ENCODE assay signal across 22 cellular contexts in genomic region chr1:240258910-240259309, GRCh38.
DNase-seq lines count a peak whose midpoint lies in the region; ATAC-seq and TF ChIP-seq lines count a peak whose summit lies in the region.
"Had no signal": no experiment of that assay in that cellular context is flagged by ENCODE, and none has a peak within 500 bp of the region (broad histone marks: within the 10 kb centered on the region; RNA-seq: fewer than 3 reads in every experiment).

No MANE protein-coding gene starts in this region.

- TF ChIP-seq CTCF in fibroblast of mammary gland (conservative IDR thresholded peaks at IDR 0.05; ENCODE audit: control insufficient read depth, insufficient read depth, low read depth, low read length): no peak

- H3K79me2 ChIP-seq in ACC112 (ENCODE audit: control insufficient read depth, insufficient read depth, low read length, unreplicated experiment): peaks cover 3% of the 10 kb centered on the region
- H3K79me2 ChIP-seq: hepatocyte had no signal

- H2AFZ ChIP-seq in ACC112 (ENCODE audit: low read length, unreplicated experiment): peak overlapping the region; percentile 96
- H2AFZ ChIP-seq: hepatocyte had no signal

- peaks cover 40% of the 10 kb centered on the region for H3K4me1 ChIP-seq in ACC112 (ENCODE audit: control insufficient read depth, insufficient read depth, low read length, unreplicated experiment)
- H3K4me1 ChIP-seq: adrenal gland, Peyer's patch, uterus had no signal

- H3K27ac ChIP-seq in ACC112 (ENCODE audit: low read depth, low read length): peak overlapping the region; percentile 90
- H3K27ac ChIP-seq: adrenal gland, coronary artery, hepatocyte, Peyer's patch, uterus, WERI-Rb-1 had no signal

- H3K4me3 ChIP-seq in ACC112 (ENCODE audit: low read depth, low read length): peak overlapping the region; percentile 41; the same call in 1 of the 2 replicates
- no peak overlapping the region for H3K4me3 ChIP-seq in fibroblast of mammary gland (ENCODE audit: control insufficient read depth, low read depth, low read length)
- H3K4me3 ChIP-seq: adrenal gland, coronary artery, hepatocyte, Peyer's patch, uterus had no signal

- peaks cover 20% of the 10 kb centered on the region for H3K36me3 ChIP-seq in ACC112 (ENCODE audit: insufficient read depth, low read length)
- H3K36me3 ChIP-seq: adrenal gland, Peyer's patch, uterus had no signal

- ATAC-seq in SK-N-SH treated with all-trans-retinoic acid at 6 μM for 48 hours: peak; percentile 95
- ATAC-seq in GM21529 (IDR thresholded peaks at IDR 0.05; ENCODE audit: unreplicated experiment): no peak
- ATAC-seq in GM21390 (IDR thresholded peaks at IDR 0.05; ENCODE audit: unreplicated experiment): no peak
- ATAC-seq: activated T-helper 17 cell treated with anti-CD3 and anti-CD28 coated beads, Interleukin-2, amount 50 U/mL, for 72 hours had no signal

- no peaks in the 10 kb centered on the region for H3K27me3 ChIP-seq in ACC112 (ENCODE audit: insufficient read depth, low read length)
- H3K27me3 ChIP-seq: adrenal gland, hepatocyte, Peyer's patch, uterus had no signal

- DNase-seq in GM04504 (ENCODE audit: low read depth): peak; percentile 93
- peak; percentile 97 for DNase-seq in fibroblast of mammary gland (ENCODE audit: low read depth)
- DNase-seq in T1000 (lab: John Stamatoyannopoulos, UW): no peak
- DNase-seq in stimulated activated CD4-positive, alpha-beta T cell treated with anti-CD3 and anti-CD28 coated beads, Interleukin-4, amount 100 ng/mL, for 1 hour: no peak
- DNase-seq: adrenal gland; erythroblast; H7; kidney; mesendoderm; NCI-H1092; Peyer's patch; stimulated activated CD4-positive, alpha-beta T cell treated with anti-CD3 and anti-CD28 coated beads, Interleukin-15, amount 100 ng/mL, for 24 hours; SW 1271; uterus; WERI-Rb-1 had no signal

TF ChIP-seq in SK-N-SH treated with all-trans-retinoic acid at 6 μM for 48 hours, 23 proteins besides CTCF, POLR2A, EP300 and RAD21:
- TF ChIP-seq ZC3H10 (CRISPR knock-in tag; IDR thresholded peaks at IDR 0.05): peak; percentile 76
- no peak for TF ChIP-seq TCF4 (CRISPR knock-in tag; IDR thresholded peaks at IDR 0.05; ENCODE audit: borderline replicate concordance)
- TF ChIP-seq CSRNP3 (CRISPR knock-in tag; IDR thresholded peaks at IDR 0.05): no peak
- no peak for TF ChIP-seq ISL1 (CRISPR knock-in tag; IDR thresholded peaks at IDR 0.05)
- no peak for TF ChIP-seq ESRRG (CRISPR knock-in tag; IDR thresholded peaks at IDR 0.05)
- no peak for TF ChIP-seq PPARA (CRISPR knock-in tag; IDR thresholded peaks at IDR 0.05; ENCODE audit: borderline replicate concordance)
- TF ChIP-seq RARB (CRISPR knock-in tag; IDR thresholded peaks at IDR 0.05): no peak
- TF ChIP-seq ZFP3 (CRISPR knock-in tag; IDR thresholded peaks at IDR 0.05): no peak
- TF ChIP-seq ZNF565 (CRISPR knock-in tag; conservative IDR thresholded peaks at IDR 0.05; ENCODE audit: low read depth): no peak
- peak; percentile 55; the same call in 1 of the 2 replicates for TF ChIP-seq TOX (CRISPR knock-in tag; IDR thresholded peaks at IDR 0.05; ENCODE audit: borderline replicate concordance)
- TF ChIP-seq GLIS3 (CRISPR knock-in tag; IDR thresholded peaks at IDR 0.05): no peak
- no peak for TF ChIP-seq BACH2 (CRISPR knock-in tag; IDR thresholded peaks at IDR 0.05; ENCODE audit: borderline replicate concordance)

Comparison
In these comparisons a context has a peak if more than half of its experiments do, and no peak if none do; other contexts are left out.
1. DNase-seq: peak in GM04504 (single experiment) and fibroblast of mammary gland (single experiment); none in T1000 (single experiment) and stimulated activated CD4-positive, alpha-beta T cell treated with anti-CD3 and anti-CD28 coated beads, Interleukin-4, amount 100 ng/mL, for 1 hour (single experiment).